ENCODE assay signal across 1 cellular context in the genomic region with DNA sequence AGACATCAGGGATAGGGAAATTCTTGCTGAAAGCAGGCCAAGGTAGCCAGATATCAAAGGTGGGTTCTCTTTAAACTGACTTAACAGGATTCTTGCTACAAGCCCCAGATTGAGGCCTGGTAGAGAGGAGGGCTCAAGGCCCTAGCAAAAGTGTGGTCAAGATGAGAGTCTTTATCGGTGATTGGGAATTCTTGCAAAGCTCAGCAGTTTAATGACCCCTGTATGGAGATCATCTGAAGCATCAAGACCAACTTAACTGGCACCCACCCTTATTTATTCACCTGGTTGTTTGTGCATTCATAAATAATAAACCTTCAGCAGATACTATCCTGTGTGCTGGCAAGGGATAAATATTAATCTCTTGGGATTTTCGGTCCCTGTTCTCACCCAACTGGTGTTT.
TF ChIP-seq lines count a peak whose summit lies in the region.

No MANE protein-coding gene starts in this region.

TF ChIP-seq in K562, 482 proteins besides CTCF, POLR2A, EP300 and RAD21:
- TF ChIP-seq MAFK (IDR thresholded peaks at IDR 0.05; ENCODE audit: low read length) (peak; percentile 57), RNF2 (IDR thresholded peaks at IDR 0.05) (no peak), ZNF316 (IDR thresholded peaks at IDR 0.05) (peak; percentile 57), MAFG (tag; conservative IDR thresholded peaks at IDR 0.05) (0 out of 2 replicates have a peak, but pooled peaks have one; percentile 14), ZNF507 (tag; conservative IDR thresholded peaks at IDR 0.05) (no peak), C11orf30 (IDR thresholded peaks at IDR 0.05; ENCODE audit: low read depth) (peak; percentile 49; the same call in 1 of the 2 replicates), HNRNPUL1 (IDR thresholded peaks at IDR 0.05; ENCODE audit: low read length) (no peak)
